In the genomic region with DNA sequence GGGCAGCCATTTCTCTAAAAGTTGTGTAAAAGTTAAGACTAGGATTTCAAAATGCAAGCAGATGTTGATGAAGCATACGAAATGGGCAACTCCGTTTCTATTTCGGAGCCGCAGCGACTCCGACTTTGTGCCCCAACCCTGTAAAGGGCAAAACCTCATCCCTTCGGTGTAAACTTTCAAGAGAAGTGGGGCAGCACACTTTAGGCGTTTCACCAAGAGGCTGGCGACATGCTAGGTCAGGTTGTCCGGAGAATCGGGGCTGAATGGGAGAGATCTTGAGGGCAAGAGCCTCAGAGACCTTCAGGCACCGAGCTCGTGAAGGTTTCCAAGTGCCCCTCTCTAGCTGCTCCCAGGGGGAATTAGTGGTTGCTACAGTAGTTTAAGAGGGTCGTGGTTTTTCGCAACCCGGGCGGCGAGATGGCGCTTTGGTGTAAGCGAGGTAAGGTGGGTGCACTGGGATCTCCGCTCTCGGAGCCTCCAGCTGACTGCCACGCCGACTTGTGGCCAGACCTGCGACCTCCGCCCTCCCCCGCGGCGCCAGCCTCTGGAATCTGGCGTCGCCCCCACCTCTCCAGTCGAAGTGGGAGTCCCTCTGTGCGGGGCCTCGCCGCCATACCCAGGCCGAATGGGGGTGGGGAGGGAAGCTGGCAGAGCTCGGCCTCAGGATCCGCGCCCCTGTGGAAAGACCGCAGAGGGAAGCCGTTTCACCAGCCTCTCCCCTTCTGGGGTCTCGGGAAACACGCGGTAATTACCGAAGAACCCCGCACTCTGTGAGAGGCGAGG, we compare ENCODE assay signal across 1 cellular context.
TF ChIP-seq lines count a peak whose summit lies in the region.

No MANE protein-coding gene starts in this region.

TF ChIP-seq in HepG2, 621 proteins besides CTCF, POLR2A, EP300 and RAD21 (continued from another document and continues in another):
- TF ChIP-seq, protein P1, sequence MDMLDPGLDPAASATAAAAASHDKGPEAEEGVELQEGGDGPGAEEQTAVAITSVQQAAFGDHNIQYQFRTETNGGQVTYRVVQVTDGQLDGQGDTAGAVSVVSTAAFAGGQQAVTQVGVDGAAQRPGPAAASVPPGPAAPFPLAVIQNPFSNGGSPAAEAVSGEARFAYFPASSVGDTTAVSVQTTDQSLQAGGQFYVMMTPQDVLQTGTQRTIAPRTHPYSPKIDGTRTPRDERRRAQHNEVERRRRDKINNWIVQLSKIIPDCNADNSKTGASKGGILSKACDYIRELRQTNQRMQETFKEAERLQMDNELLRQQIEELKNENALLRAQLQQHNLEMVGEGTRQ (IDR thresholded peaks at IDR 0.05; ENCODE audit: low read depth, low read length): no peak
- TF ChIP-seq, protein P1 (CRISPR knock-in tag; IDR thresholded peaks at IDR 0.05; ENCODE audit: borderline replicate concordance): no peak
- TF ChIP-seq ATM (IDR thresholded peaks at IDR 0.05; ENCODE audit: borderline replicate concordance) (no peak), SP4 (CRISPR knock-in tag; IDR thresholded peaks at IDR 0.05) (no peak), ZNF781 (CRISPR knock-in tag; IDR thresholded peaks at IDR 0.05; ENCODE audit: borderline replicate concordance, not compliant biosample characterization) (no peak), REXO4 (CRISPR knock-in tag; IDR thresholded peaks at IDR 0.05; ENCODE audit: borderline replicate concordance) (no peak), RBFOX2 (IDR thresholded peaks at IDR 0.05; ENCODE audit: low read depth, low read length) (no peak), AHR (CRISPR knock-in tag; IDR thresholded peaks at IDR 0.05) (no peak; the same call in none of the 2 replicates), ZNF790 (CRISPR knock-in tag; IDR thresholded peaks at IDR 0.05; ENCODE audit: borderline replicate concordance) (no peak; the same call in 1 of the 2 replicates), NBN (conservative IDR thresholded peaks at IDR 0.05) (no peak), JUNB (CRISPR knock-in tag; IDR thresholded peaks at IDR 0.05; ENCODE audit: borderline replicate concordance) (no peak), GLI4 (CRISPR knock-in tag; IDR thresholded peaks at IDR 0.05; ENCODE audit: borderline replicate concordance) (no peak), ZNF614 (CRISPR knock-in tag; IDR thresholded peaks at IDR 0.05; ENCODE audit: borderline replicate concordance) (peak; percentile 29; the same call in 1 of the 2 replicates), ZFYVE20 (CRISPR knock-in tag; IDR thresholded peaks at IDR 0.05; ENCODE audit: borderline replicate concordance, low read depth) (no peak), HOXA7 (CRISPR knock-in tag; IDR thresholded peaks at IDR 0.05) (no peak), ZBTB1 (CRISPR knock-in tag; IDR thresholded peaks at IDR 0.05; ENCODE audit: borderline replicate concordance) (0 out of 2 replicates have a peak, but pooled peaks have one; percentile 57), NFIB (CRISPR knock-in tag; IDR thresholded peaks at IDR 0.05; ENCODE audit: borderline replicate concordance) (no peak), U2AF2 (IDR thresholded peaks at IDR 0.05; ENCODE audit: low read depth, low read length) (no peak), JUN (CRISPR knock-in tag; IDR thresholded peaks at IDR 0.05) (peak; percentile 37; the same call in 1 of the 2 replicates), SRSF4 (IDR thresholded peaks at IDR 0.05; ENCODE audit: low read depth, low read length, poor library complexity, severe bottlenecking) (no peak), ZNF879 (CRISPR knock-in tag; IDR thresholded peaks at IDR 0.05) (peak; percentile 61; the same call in 1 of the 2 replicates), SP5 (CRISPR knock-in tag; IDR thresholded peaks at IDR 0.05; ENCODE audit: borderline replicate concordance, low read depth) (peak; percentile 23; the same call in 1 of the 2 replicates), YEATS4 (CRISPR knock-in tag; IDR thresholded peaks at IDR 0.05; ENCODE audit: borderline replicate concordance) (peak; percentile 88; the same call in 1 of the 2 replicates)
- TF ChIP-seq, protein P2, sequence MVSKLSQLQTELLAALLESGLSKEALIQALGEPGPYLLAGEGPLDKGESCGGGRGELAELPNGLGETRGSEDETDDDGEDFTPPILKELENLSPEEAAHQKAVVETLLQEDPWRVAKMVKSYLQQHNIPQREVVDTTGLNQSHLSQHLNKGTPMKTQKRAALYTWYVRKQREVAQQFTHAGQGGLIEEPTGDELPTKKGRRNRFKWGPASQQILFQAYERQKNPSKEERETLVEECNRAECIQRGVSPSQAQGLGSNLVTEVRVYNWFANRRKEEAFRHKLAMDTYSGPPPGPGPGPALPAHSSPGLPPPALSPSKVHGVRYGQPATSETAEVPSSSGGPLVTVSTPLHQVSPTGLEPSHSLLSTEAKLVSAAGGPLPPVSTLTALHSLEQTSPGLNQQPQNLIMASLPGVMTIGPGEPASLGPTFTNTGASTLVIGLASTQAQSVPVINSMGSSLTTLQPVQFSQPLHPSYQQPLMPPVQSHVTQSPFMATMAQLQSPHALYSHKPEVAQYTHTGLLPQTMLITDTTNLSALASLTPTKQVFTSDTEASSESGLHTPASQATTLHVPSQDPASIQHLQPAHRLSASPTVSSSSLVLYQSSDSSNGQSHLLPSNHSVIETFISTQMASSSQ (IDR thresholded peaks at IDR 0.05; ENCODE audit: low read depth): no peak
- TF ChIP-seq, protein P2 (CRISPR knock-in tag; IDR thresholded peaks at IDR 0.05; ENCODE audit: borderline replicate concordance): peak; percentile 59; the same call in 1 of the 2 replicates
- TF ChIP-seq, protein P3, sequence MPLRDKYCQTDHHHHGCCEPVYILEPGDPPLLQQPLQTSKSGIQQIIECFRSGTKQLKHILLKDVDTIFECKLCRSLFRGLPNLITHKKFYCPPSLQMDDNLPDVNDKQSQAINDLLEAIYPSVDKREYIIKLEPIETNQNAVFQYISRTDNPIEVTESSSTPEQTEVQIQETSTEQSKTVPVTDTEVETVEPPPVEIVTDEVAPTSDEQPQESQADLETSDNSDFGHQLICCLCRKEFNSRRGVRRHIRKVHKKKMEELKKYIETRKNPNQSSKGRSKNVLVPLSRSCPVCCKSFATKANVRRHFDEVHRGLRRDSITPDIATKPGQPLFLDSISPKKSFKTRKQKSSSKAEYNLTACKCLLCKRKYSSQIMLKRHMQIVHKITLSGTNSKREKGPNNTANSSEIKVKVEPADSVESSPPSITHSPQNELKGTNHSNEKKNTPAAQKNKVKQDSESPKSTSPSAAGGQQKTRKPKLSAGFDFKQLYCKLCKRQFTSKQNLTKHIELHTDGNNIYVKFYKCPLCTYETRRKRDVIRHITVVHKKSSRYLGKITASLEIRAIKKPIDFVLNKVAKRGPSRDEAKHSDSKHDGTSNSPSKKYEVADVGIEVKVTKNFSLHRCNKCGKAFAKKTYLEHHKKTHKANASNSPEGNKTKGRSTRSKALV (CRISPR knock-in tag; IDR thresholded peaks at IDR 0.05): peak; percentile 77; the same call in 1 of the 2 replicates
- TF ChIP-seq, protein P4, sequence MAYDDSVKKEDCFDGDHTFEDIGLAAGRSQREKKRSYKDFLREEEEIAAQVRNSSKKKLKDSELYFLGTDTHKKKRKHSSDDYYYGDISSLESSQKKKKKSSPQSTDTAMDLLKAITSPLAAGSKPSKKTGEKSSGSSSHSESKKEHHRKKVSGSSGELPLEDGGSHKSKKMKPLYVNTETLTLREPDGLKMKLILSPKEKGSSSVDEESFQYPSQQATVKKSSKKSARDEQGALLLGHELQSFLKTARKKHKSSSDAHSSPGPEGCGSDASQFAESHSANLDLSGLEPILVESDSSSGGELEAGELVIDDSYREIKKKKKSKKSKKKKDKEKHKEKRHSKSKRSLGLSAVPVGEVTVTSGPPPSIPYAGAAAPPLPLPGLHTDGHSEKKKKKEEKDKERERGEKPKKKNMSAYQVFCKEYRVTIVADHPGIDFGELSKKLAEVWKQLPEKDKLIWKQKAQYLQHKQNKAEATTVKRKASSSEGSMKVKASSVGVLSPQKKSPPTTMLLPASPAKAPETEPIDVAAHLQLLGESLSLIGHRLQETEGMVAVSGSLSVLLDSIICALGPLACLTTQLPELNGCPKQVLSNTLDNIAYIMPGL (CRISPR knock-in tag; IDR thresholded peaks at IDR 0.05; ENCODE audit: borderline replicate concordance in 1 of 2, low read depth in 1 of 2): peak; percentile 89 to 98
- TF ChIP-seq, protein P5, sequence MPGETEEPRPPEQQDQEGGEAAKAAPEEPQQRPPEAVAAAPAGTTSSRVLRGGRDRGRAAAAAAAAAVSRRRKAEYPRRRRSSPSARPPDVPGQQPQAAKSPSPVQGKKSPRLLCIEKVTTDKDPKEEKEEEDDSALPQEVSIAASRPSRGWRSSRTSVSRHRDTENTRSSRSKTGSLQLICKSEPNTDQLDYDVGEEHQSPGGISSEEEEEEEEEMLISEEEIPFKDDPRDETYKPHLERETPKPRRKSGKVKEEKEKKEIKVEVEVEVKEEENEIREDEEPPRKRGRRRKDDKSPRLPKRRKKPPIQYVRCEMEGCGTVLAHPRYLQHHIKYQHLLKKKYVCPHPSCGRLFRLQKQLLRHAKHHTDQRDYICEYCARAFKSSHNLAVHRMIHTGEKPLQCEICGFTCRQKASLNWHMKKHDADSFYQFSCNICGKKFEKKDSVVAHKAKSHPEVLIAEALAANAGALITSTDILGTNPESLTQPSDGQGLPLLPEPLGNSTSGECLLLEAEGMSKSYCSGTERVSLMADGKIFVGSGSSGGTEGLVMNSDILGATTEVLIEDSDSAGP (CRISPR knock-in tag; IDR thresholded peaks at IDR 0.05; ENCODE audit: borderline replicate concordance): no peak
- TF ChIP-seq, protein P6, sequence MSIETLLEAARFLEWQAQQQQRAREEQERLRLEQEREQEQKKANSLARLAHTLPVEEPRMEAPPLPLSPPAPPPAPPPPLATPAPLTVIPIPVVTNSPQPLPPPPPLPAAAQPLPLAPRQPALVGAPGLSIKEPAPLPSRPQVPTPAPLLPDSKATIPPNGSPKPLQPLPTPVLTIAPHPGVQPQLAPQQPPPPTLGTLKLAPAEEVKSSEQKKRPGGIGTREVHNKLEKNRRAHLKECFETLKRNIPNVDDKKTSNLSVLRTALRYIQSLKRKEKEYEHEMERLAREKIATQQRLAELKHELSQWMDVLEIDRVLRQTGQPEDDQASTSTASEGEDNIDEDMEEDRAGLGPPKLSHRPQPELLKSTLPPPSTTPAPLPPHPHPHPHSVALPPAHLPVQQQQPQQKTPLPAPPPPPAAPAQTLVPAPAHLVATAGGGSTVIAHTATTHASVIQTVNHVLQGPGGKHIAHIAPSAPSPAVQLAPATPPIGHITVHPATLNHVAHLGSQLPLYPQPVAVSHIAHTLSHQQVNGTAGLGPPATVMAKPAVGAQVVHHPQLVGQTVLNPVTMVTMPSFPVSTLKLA (IDR thresholded peaks at IDR 0.05): no peak
- TF ChIP-seq, protein P7, sequence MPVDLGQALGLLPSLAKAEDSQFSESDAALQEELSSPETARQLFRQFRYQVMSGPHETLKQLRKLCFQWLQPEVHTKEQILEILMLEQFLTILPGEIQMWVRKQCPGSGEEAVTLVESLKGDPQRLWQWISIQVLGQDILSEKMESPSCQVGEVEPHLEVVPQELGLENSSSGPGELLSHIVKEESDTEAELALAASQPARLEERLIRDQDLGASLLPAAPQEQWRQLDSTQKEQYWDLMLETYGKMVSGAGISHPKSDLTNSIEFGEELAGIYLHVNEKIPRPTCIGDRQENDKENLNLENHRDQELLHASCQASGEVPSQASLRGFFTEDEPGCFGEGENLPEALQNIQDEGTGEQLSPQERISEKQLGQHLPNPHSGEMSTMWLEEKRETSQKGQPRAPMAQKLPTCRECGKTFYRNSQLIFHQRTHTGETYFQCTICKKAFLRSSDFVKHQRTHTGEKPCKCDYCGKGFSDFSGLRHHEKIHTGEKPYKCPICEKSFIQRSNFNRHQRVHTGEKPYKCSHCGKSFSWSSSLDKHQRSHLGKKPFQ (CRISPR knock-in tag; IDR thresholded peaks at IDR 0.05; ENCODE audit: insufficient replicate concordance): peak; percentile 94
- TF ChIP-seq, protein P8, sequence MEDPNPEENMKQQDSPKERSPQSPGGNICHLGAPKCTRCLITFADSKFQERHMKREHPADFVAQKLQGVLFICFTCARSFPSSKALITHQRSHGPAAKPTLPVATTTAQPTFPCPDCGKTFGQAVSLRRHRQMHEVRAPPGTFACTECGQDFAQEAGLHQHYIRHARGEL (CRISPR knock-in tag; IDR thresholded peaks at IDR 0.05): no peak
- TF ChIP-seq, protein P9, sequence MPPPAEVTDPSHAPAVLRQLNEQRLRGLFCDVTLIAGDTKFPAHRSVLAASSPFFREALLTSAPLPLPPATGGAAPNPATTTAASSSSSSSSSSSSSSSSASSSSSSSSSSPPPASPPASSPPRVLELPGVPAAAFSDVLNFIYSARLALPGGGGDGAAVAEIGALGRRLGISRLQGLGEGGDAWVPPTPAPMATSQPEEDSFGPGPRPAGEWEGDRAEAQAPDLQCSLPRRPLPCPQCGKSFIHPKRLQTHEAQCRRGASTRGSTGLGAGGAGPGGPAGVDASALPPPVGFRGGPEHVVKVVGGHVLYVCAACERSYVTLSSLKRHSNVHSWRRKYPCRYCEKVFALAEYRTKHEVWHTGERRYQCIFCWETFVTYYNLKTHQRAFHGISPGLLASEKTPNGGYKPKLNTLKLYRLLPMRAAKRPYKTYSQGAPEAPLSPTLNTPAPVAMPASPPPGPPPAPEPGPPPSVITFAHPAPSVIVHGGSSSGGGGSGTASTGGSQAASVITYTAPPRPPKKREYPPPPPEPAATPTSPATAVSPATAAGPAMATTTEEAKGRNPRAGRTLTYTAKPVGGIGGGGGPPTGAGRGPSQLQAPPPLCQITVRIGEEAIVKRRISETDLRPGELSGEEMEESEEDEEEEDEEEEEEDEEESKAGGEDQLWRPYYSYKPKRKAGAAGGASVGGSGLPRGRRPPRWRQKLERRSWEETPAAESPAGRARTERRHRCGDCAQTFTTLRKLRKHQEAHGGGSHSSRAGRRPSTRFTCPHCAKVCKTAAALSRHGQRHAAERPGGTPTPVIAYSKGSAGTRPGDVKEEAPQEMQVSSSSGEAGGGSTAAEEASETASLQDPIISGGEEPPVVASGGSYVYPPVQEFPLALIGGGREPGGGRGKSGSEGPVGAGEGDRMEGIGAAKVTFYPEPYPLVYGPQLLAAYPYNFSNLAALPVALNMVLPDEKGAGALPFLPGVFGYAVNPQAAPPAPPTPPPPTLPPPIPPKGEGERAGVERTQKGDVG (CRISPR knock-in tag; IDR thresholded peaks at IDR 0.05; ENCODE audit: borderline replicate concordance): peak; percentile 87; the same call in 1 of the 2 replicates
